ENCODE assay signal across 15 cellular contexts in genomic region chr15:88802250-88802990, GRCh38. TPM values are rescaled to one million over a fixed set of nuclear protein-coding genes. Genes with fewer than 3 reads are reported as not detected.
DNase-seq lines count a peak whose midpoint lies in the region; ATAC-seq and TF ChIP-seq lines count a peak whose summit lies in the region.
"Had no signal": no experiment of that assay in that cellular context is flagged by ENCODE, and none has a peak within 500 bp of the region (broad histone marks: within the 10 kb centered on the region; RNA-seq: fewer than 3 reads in every experiment).

No MANE protein-coding gene starts in this region.

- peaks cover 62% of the 10 kb centered on the region for H3K27me3 Mint-ChIP-seq in CD8-positive, alpha-beta T cell (ENCODE audit: low read depth)
- peaks cover 26% of the 10 kb centered on the region for H3K27me3 Mint-ChIP-seq in endothelial cell (ENCODE audit: unreplicated experiment)

- H3K27ac Mint-ChIP-seq in CD8-positive, alpha-beta T cell, result no peak overlapping the region
- H3K27ac Mint-ChIP-seq in endothelial cell (ENCODE audit: unreplicated experiment), result no peak overlapping the region
- H3K27ac Mint-ChIP-seq: activated CD4-positive, alpha-beta memory T cell treated with anti-CD3 and anti-CD28 coated beads, Interleukin-2, amount 10 ng/mL, durations not matched to agents 7 days and 5 days had no signal

- peak overlapping the region; percentile 50 for H3K4me3 Mint-ChIP-seq in CD8-positive, alpha-beta T cell
- H3K4me3 Mint-ChIP-seq in endothelial cell (ENCODE audit: unreplicated experiment), result peak overlapping the region; percentile 89
- H3K4me3 Mint-ChIP-seq: activated CD4-positive, alpha-beta memory T cell treated with anti-CD3 and anti-CD28 coated beads, Interleukin-2, amount 10 ng/mL, durations not matched to agents 7 days and 5 days had no signal

- H3K4me3 ChIP-seq in CD8-positive, alpha-beta T cell (ENCODE audit: low read depth, low read length), result no peak overlapping the region
- H3K4me3 ChIP-seq in NB4 (ENCODE audit: low read depth, low read length) (no peak overlapping the region), neuronal stem cell (ENCODE audit: low read length in 2 of 2) (peak overlapping the region; percentile 20 to 77)
- H3K4me3 ChIP-seq: body of pancreas had no signal

- intact Hi-C loops in CD8-positive, alpha-beta T cell (cut with DNase I, micrococcal nuclease), result no loop called here

- peak overlapping the region; percentile 6 for H2BK120ac ChIP-seq in neuronal stem cell (ENCODE audit: low read depth, low read length)

- peaks cover 12% of the 10 kb centered on the region for H3K4me1 Mint-ChIP-seq in CD8-positive, alpha-beta T cell (ENCODE audit: low read depth)
- peaks cover 4% of the 10 kb centered on the region for H3K4me1 Mint-ChIP-seq in endothelial cell (ENCODE audit: unreplicated experiment)

- CTCF ChIA-PET in CD8-positive, alpha-beta T cell (lab: Charles Lee), result no interaction called here
- CTCF ChIA-PET in GM10248 (lab: Yijun Ruan, JAX), result interaction anchor here (0.8 kb wide), 1 partner anchor 102 kb away, joined by 3 read pairs; no protein-coding TSS in a partner anchor

- in situ Hi-C loops in GM13976 (cut with MboI; ENCODE audit: low sequenced_read_pairs, unreplicated experiment), result no loop called here

- H3K27me3 ChIP-seq in CD8-positive, alpha-beta T cell (ENCODE audit: insufficient read depth, low read length), result peaks cover 9% of the 10 kb centered on the region
- peaks cover 0 to 89% (median 30%) of the 10 kb centered on the region in 3 experiments for H3K27me3 ChIP-seq in neuronal stem cell (ENCODE audit: control insufficient read depth in 3 of 3, insufficient read depth in 3 of 3, low read depth in 1 of 3, low read length in 3 of 3)
- H3K27me3 ChIP-seq: body of pancreas had no signal

- H2BK5ac ChIP-seq in neuronal stem cell (ENCODE audit: low read length), result no peak overlapping the region

- H3K4me2 ChIP-seq in neuronal stem cell (ENCODE audit: insufficient read depth, low read length, poor library complexity, severe bottlenecking), result peak overlapping the region; percentile 93

- H3K23ac ChIP-seq in neuronal stem cell (ENCODE audit: low read depth, low read length, poor library complexity), result no peak overlapping the region

- no peak overlapping the region for H2BK15ac ChIP-seq in neuronal stem cell (ENCODE audit: low read length)

- peak overlapping the region; percentile 91 for H3K18ac ChIP-seq in neuronal stem cell (ENCODE audit: low read length)

- H4K91ac ChIP-seq in neuronal stem cell (ENCODE audit: low read depth, low read length, poor library complexity), result no peak overlapping the region

- peak overlapping the region; percentile 68 for H3K9ac ChIP-seq in neuronal stem cell (ENCODE audit: low read depth, low read length, poor library complexity)

- no peak overlapping the region for H4K8ac ChIP-seq in neuronal stem cell (ENCODE audit: low read depth, low read length)

- no peak for TF ChIP-seq CTCF in CD8-positive, alpha-beta T cell (IDR thresholded peaks at IDR 0.05)
- TF ChIP-seq CTCF in NB4 (IDR thresholded peaks at IDR 0.05; ENCODE audit: low read depth, low read length), result no peak
- TF ChIP-seq CTCF in endothelial cell (IDR thresholded peaks at IDR 0.05; ENCODE audit: unreplicated experiment), result no peak
- no peak for TF ChIP-seq CTCF in GM13976 (IDR thresholded peaks at IDR 0.05; ENCODE audit: borderline replicate concordance, control extremely low read depth, extremely low read depth, insufficient read depth, missing control alignments)
- no peak for TF ChIP-seq CTCF in GM10248 (IDR thresholded peaks at IDR 0.05; ENCODE audit: control extremely low read depth, extremely low read depth, low read depth, missing control alignments)

- no peaks in the 10 kb centered on the region for H3K79me1 ChIP-seq in neuronal stem cell (ENCODE audit: low read depth, low read length)

- H2AFZ ChIP-seq in neuronal stem cell (ENCODE audit: low read length), result peak overlapping the region; percentile 86

- no peak overlapping the region for H3K14ac ChIP-seq in neuronal stem cell (ENCODE audit: low read length)

- H2AK5ac ChIP-seq in neuronal stem cell (ENCODE audit: low read depth, low read length), result no peak overlapping the region

- no peak overlapping the region for H2BK12ac ChIP-seq in neuronal stem cell (ENCODE audit: low read length)

- POLR2A ChIA-PET in CD8-positive, alpha-beta T cell (lab: Charles Lee), result no interaction called here
- POLR2A ChIA-PET in GM10248 (lab: Yijun Ruan, JAX), result no interaction called here

- no peak for TF ChIP-seq POLR2A in NB4 (IDR thresholded peaks at IDR 0.05; ENCODE audit: extremely low read depth, insufficient read length)

- no peak overlapping the region for H3K4ac ChIP-seq in neuronal stem cell (ENCODE audit: low read length)

- H3K36me3 Mint-ChIP-seq in CD8-positive, alpha-beta T cell, result no peaks in the 10 kb centered on the region
- H3K36me3 Mint-ChIP-seq in endothelial cell (ENCODE audit: low read depth, unreplicated experiment), result no peaks in the 10 kb centered on the region

- H3K27ac ChIP-seq in CD8-positive, alpha-beta T cell (ENCODE audit: low read depth, low read length), result no peak overlapping the region
- H3K27ac ChIP-seq in neuronal stem cell (replicated peaks; ENCODE audit: low read length), result no peak overlapping the region
- H3K27ac ChIP-seq: body of pancreas, HL-60 had no signal

- no peak for ATAC-seq in CD8-positive, alpha-beta T cell
- no peak for ATAC-seq in GM21515 (IDR thresholded peaks at IDR 0.05; ENCODE audit: unreplicated experiment)
- ATAC-seq: body of pancreas, left colon, SK-N-SH treated with all-trans-retinoic acid at 6 μM for 48 hours had no signal

- H3K36me3 ChIP-seq in CD8-positive, alpha-beta T cell (ENCODE audit: insufficient read depth, low read length), result no peaks in the 10 kb centered on the region
- no peaks in the 10 kb centered on the region for H3K36me3 ChIP-seq in neuronal stem cell (replicated peaks in 1 of 2; ENCODE audit: control insufficient read depth in 2 of 2, insufficient read depth in 2 of 2, low read length in 2 of 2)

- DNase-seq in CD8-positive, alpha-beta T cell, result no peak
- DNase-seq in NB4 (ENCODE audit: low read depth) (peak; percentile 9), endothelial cell (ENCODE audit: low spot score) (no peak), neuronal stem cell (ENCODE audit: low spot score) (no peak), GM13976 (ENCODE audit: low spot score) (no peak), GM10248 (ENCODE audit: extremely low spot score) (no peak), NCI-H128 (lab: John Stamatoyannopoulos, UW; ENCODE audit: unreplicated experiment) (no peak)
- DNase-seq: activated CD4-positive, alpha-beta memory T cell treated with anti-CD3 and anti-CD28 coated beads, Interleukin-2, amount 10 ng/mL, durations not matched to agents 7 days and 5 days; body of pancreas; left colon; NCI-H1105; NCI-H526 treated with DMSO at 0.1 percent for 48 hours had no signal

- H3K9me3 Mint-ChIP-seq in CD8-positive, alpha-beta T cell, result no peaks in the 10 kb centered on the region
- no peaks in the 10 kb centered on the region for H3K9me3 Mint-ChIP-seq in endothelial cell (ENCODE audit: unreplicated experiment)
- H3K9me3 Mint-ChIP-seq: activated CD4-positive, alpha-beta memory T cell treated with anti-CD3 and anti-CD28 coated beads, Interleukin-2, amount 10 ng/mL, durations not matched to agents 7 days and 5 days had no signal

- no peaks in the 10 kb centered on the region for H3K4me1 ChIP-seq in CD8-positive, alpha-beta T cell (ENCODE audit: insufficient read depth, low read length)
- H3K4me1 ChIP-seq in neuronal stem cell (ENCODE audit: control insufficient read depth in 2 of 2, insufficient read depth in 1 of 2, low read depth in 1 of 2, low read length in 2 of 2), result peaks cover 0 to 7% of the 10 kb centered on the region in 2 donors

- no peaks in the 10 kb centered on the region for H3K9me3 ChIP-seq in CD8-positive, alpha-beta T cell (ENCODE audit: low read length)
- no peaks in the 10 kb centered on the region for H3K9me3 ChIP-seq in neuronal stem cell (replicated peaks in 1 of 2; ENCODE audit: control insufficient read depth in 2 of 2, insufficient read depth in 1 of 2, low read depth in 1 of 2, low read length in 2 of 2)
- H3K9me3 ChIP-seq: body of pancreas had no signal

- no CpG with 5 or more reads among the region's 20 CpGs for WGBS in neuronal stem cell (ENCODE audit: extremely low coverage in 2 of 2, insufficient read length in 2 of 2, insufficient replicate concordance in 1 of 2), 2 donors

RNA-seq across cellular contexts. Expression of gene ACAN, which starts 0.8 kb away (rescaled TPM):
- not detected for total RNA-seq in CD8-positive, alpha-beta T cell
- 0.03 TPM for total RNA-seq in endothelial cell (ENCODE audit: unreplicated experiment)
- 1.7 TPM for polyA plus RNA-seq in neuronal stem cell (2013, experiment 1 of 2)
- 1.7 TPM for polyA plus RNA-seq in neuronal stem cell (2013, experiment 2 of 2)
- total RNA-seq: activated CD4-positive, alpha-beta memory T cell treated with anti-CD3 and anti-CD28 coated beads, Interleukin-2, amount 10 ng/mL, durations not matched to agents 7 days and 5 days had no signal

Comparison
In these comparisons a context has a peak if more than half of its experiments do, and no peak if none do; other contexts are left out.
1. H3K4me3 ChIP-seq: peak in neuronal stem cell (2 of 2); none in CD8-positive, alpha-beta T cell (single experiment) and NB4 (single experiment).